In genomic region chr1:81183157-81183952, GRCh38 we compare ENCODE assay signal across 26 cellular contexts.
"Had no signal": no experiment of that assay in that cellular context is flagged by ENCODE, and none has a peak within 500 bp of the region (broad histone marks: within the 10 kb centered on the region; RNA-seq: fewer than 3 reads in every experiment).

No MANE protein-coding gene starts in this region.

- H3K27me3 ChIP-seq: body of pancreas, cardiac muscle cell, esophagus squamous epithelium, gastrocnemius medialis, left lung, stomach, suprapubic skin, tibial nerve had no signal

- H3K4me1 Mint-ChIP-seq: activated naive CD4-positive, alpha-beta T cell treated with anti-CD3 and anti-CD28 coated beads, Interleukin-2, amount 50 U/mL, for 24 hours; naive thymus-derived CD4-positive, alpha-beta T cell; stimulated activated effector memory CD8-positive, alpha-beta T cell treated with anti-CD3 and anti-CD28 coated beads, Interleukin-12 subunit alpha, Interleukin-12 subunit beta, amount 100 ng/mL, for 72 hours had no signal

- H3K4me3 ChIP-seq: body of pancreas, cardiac muscle cell, esophagus squamous epithelium, gastrocnemius medialis, left lung, lung, stomach, suprapubic skin, tibial nerve had no signal

- H3K27ac Mint-ChIP-seq: activated naive CD4-positive, alpha-beta T cell treated with anti-CD3 and anti-CD28 coated beads, Interleukin-2, amount 50 U/mL, for 24 hours; endodermal cell; naive thymus-derived CD4-positive, alpha-beta T cell; stimulated activated effector memory CD8-positive, alpha-beta T cell treated with anti-CD3 and anti-CD28 coated beads, Interleukin-12 subunit alpha, Interleukin-12 subunit beta, amount 100 ng/mL, for 72 hours had no signal

- H3K36me3 ChIP-seq: cardiac muscle cell, esophagus squamous epithelium, gastrocnemius medialis, left lung, stomach, suprapubic skin, tibial nerve had no signal

- DNase-seq: activated CD4-positive, alpha-beta T cell treated with anti-CD3 and anti-CD28 coated beads for 1 hour; activated CD4-positive, alpha-beta T cell treated with anti-CD3 and anti-CD28 coated beads, Interleukin-2, amount 50 U/mL, for 1 hour; activated gamma-delta T cell treated with Interleukin-2 at 50 U/mL for 16 hours; activated T-cell treated with anti-CD3 and anti-CD28 coated beads, Interleukin-2, amount 50 U/mL, for 1 hour; anterior cingulate cortex; body of pancreas; cortex of kidney; endodermal cell; esophagus squamous epithelium; gastrocnemius medialis; hippocampal formation; kidney glomerular epithelial cell; left lung; naive thymus-derived CD4-positive, alpha-beta T cell; occipital lobe; small intestine; stimulated activated CD4-positive, alpha-beta T cell treated with anti-CD3 and anti-CD28 coated beads, Interleukin-2, amount 100 ng/mL, for 24 hours; stomach had no signal

- H3K36me3 Mint-ChIP-seq: activated naive CD4-positive, alpha-beta T cell treated with anti-CD3 and anti-CD28 coated beads, Interleukin-2, amount 50 U/mL, for 24 hours; naive thymus-derived CD4-positive, alpha-beta T cell; stimulated activated effector memory CD8-positive, alpha-beta T cell treated with anti-CD3 and anti-CD28 coated beads, Interleukin-12 subunit alpha, Interleukin-12 subunit beta, amount 100 ng/mL, for 72 hours had no signal

- H3K9me3 Mint-ChIP-seq: activated naive CD4-positive, alpha-beta T cell treated with anti-CD3 and anti-CD28 coated beads, Interleukin-2, amount 50 U/mL, for 24 hours had no signal

- H3K4me1 ChIP-seq: body of pancreas, gastrocnemius medialis, left lung, stomach had no signal

- H3K9me3 ChIP-seq: body of pancreas, esophagus squamous epithelium, gastrocnemius medialis, suprapubic skin had no signal

- H3K27ac ChIP-seq: body of pancreas, cardiac muscle cell, esophagus squamous epithelium, gastrocnemius medialis, left lung, stomach, suprapubic skin, tibial nerve had no signal

- ATAC-seq: body of pancreas; gastrocnemius medialis; left lung; naive thymus-derived CD4-positive, alpha-beta T cell; sciatic nerve; stimulated activated effector memory CD8-positive, alpha-beta T cell treated with anti-CD3 and anti-CD28 coated beads, Interleukin-12 subunit alpha, Interleukin-12 subunit beta, amount 100 ng/mL, for 72 hours had no signal

- H3K4me3 Mint-ChIP-seq: activated naive CD4-positive, alpha-beta T cell treated with anti-CD3 and anti-CD28 coated beads, Interleukin-2, amount 50 U/mL, for 24 hours; endodermal cell; naive thymus-derived CD4-positive, alpha-beta T cell; neural crest cell; stimulated activated effector memory CD8-positive, alpha-beta T cell treated with anti-CD3 and anti-CD28 coated beads, Interleukin-12 subunit alpha, Interleukin-12 subunit beta, amount 100 ng/mL, for 72 hours had no signal

- H3K27me3 Mint-ChIP-seq: activated naive CD4-positive, alpha-beta T cell treated with anti-CD3 and anti-CD28 coated beads, Interleukin-2, amount 50 U/mL, for 24 hours; naive thymus-derived CD4-positive, alpha-beta T cell had no signal
